4 cellular contexts compared by ENCODE assay signal in genomic region chr21:31631881-31632280, GRCh38. TPM values are rescaled to one million over a fixed set of nuclear protein-coding genes. Genes with fewer than 3 reads are reported as not detected.
DNase-seq lines count a peak whose midpoint lies in the region; TF ChIP-seq lines count a peak whose summit lies in the region.
"Not testable (repeated sequence)": the region's sequence is repeated elsewhere in the genome, so short reads cannot be mapped to it uniquely, and the experiment has no call there.

No MANE protein-coding gene starts in this region.

- not testable (repeated sequence) for H3K18ac ChIP-seq in trophoblast cell (ENCODE audit: low read length)

- not testable (repeated sequence) for TF ChIP-seq CTCF in endodermal cell (conservative IDR thresholded peaks at IDR 0.05)

- H3K4me3 Mint-ChIP-seq in endodermal cell, result not testable (repeated sequence)

- H3K27ac Mint-ChIP-seq in endodermal cell, result not testable (repeated sequence)

- not testable (repeated sequence) for H3K27ac ChIP-seq in endodermal cell (ENCODE audit: low read depth, low read length); trophoblast cell (ENCODE audit: low read depth, low read length)

- not testable (repeated sequence) for H2AK5ac ChIP-seq in trophoblast cell (ENCODE audit: low read length)

- not testable (repeated sequence) for H3K79me2 ChIP-seq in trophoblast cell (ENCODE audit: control insufficient read depth, insufficient read depth, low read length, poor library complexity)

- DNase-seq in NCI-H526 treated with DMSO at 0.1 percent for 48 hours (lab: John Stamatoyannopoulos, UW) (peak; percentile 14), endodermal cell (peak; percentile 1), trophoblast cell (peak; percentile 69 to 85), posterior vena cava (ENCODE audit: low spot score) (peak; percentile 30)

- not testable (repeated sequence) for H4K8ac ChIP-seq in trophoblast cell (ENCODE audit: low read depth, low read length)

- not testable (repeated sequence) for H3K36me3 ChIP-seq in endodermal cell (ENCODE audit: control insufficient read depth, insufficient read depth, low read length); trophoblast cell (ENCODE audit: control insufficient read depth in 1 of 2, insufficient read depth in 2 of 2, low read length in 2 of 2)

- not testable (repeated sequence) for H3K9me3 ChIP-seq in endodermal cell (ENCODE audit: control insufficient read depth, low read length); trophoblast cell (ENCODE audit: insufficient read depth, low read depth, low read length)

- not testable (repeated sequence) for H3K4me1 Mint-ChIP-seq in endodermal cell

- H3K79me1 ChIP-seq in trophoblast cell (ENCODE audit: low read length), result not testable (repeated sequence)

- not testable (repeated sequence) for H3K27me3 ChIP-seq in endodermal cell (ENCODE audit: control insufficient read depth, insufficient read depth, low read length, poor library complexity, severe bottlenecking); trophoblast cell (ENCODE audit: insufficient read depth, low read length)

- H3K27me3 Mint-ChIP-seq in endodermal cell (ENCODE audit: insufficient read depth), result not testable (repeated sequence)

- intact Hi-C loops in posterior vena cava (cut with DNase I), result not testable (repeated sequence)

- not testable (repeated sequence) for H3K4me1 ChIP-seq in endodermal cell (ENCODE audit: control insufficient read depth, insufficient read depth, low read length); trophoblast cell (ENCODE audit: control insufficient read depth in 1 of 2, insufficient read depth in 2 of 2, low read length in 2 of 2)

- H3K4me3 ChIP-seq in endodermal cell (ENCODE audit: low read length); trophoblast cell (ENCODE audit: low read depth, low read length): not testable (repeated sequence)

- not testable (repeated sequence) for H4K12ac ChIP-seq in trophoblast cell (ENCODE audit: low read depth, low read length)

- H2BK5ac ChIP-seq in trophoblast cell (ENCODE audit: low read depth, low read length, poor library complexity), result not testable (repeated sequence)

- H3K36me3 Mint-ChIP-seq in endodermal cell (ENCODE audit: low read depth), result not testable (repeated sequence)

- not testable (repeated sequence) for H3K23ac ChIP-seq in trophoblast cell (ENCODE audit: low read length)

- whole genome bisulfite sequencing in endodermal cell (ENCODE audit: insufficient coverage in 1 of 2, insufficient read length in 1 of 2), 2 experiments, result 91 to 94% methylated on average over 5 to 6 of the region's 6 CpGs
- WGBS in trophoblast cell (ENCODE audit: extremely low coverage, insufficient coverage, insufficient read length), result no CpG with 5 or more reads among the region's 6 CpGs

- not testable (repeated sequence) for H2AFZ ChIP-seq in trophoblast cell (ENCODE audit: insufficient read depth, low read length, poor library complexity)

- not testable (repeated sequence) for H3K4ac ChIP-seq in trophoblast cell (ENCODE audit: low read depth, low read length)

- not testable (repeated sequence) for H2BK120ac ChIP-seq in trophoblast cell (ENCODE audit: insufficient read depth, low read length, poor library complexity)

- H3K14ac ChIP-seq in trophoblast cell (ENCODE audit: low read length), result not testable (repeated sequence)

- not testable (repeated sequence) for H3K9me3 Mint-ChIP-seq in endodermal cell

- not testable (repeated sequence) for H2BK12ac ChIP-seq in trophoblast cell (ENCODE audit: low read length)

- H4K91ac ChIP-seq in trophoblast cell (ENCODE audit: low read depth, low read length), result not testable (repeated sequence)

- not testable (repeated sequence) for H3K9ac ChIP-seq in endodermal cell (ENCODE audit: extremely low read depth, low read length, poor library complexity, severe bottlenecking); trophoblast cell (ENCODE audit: low read length)

- H3K4me2 ChIP-seq in trophoblast cell (ENCODE audit: low read length), result not testable (repeated sequence)

RNA-seq across cellular contexts. Expression of gene SOD1, which starts 27.6 kb away (rescaled TPM):
- total RNA-seq in endodermal cell (100 to 1,000 TPM; 185 to 234 TPM), posterior vena cava (100 to 1,000 TPM; 164 to 183 TPM)
- polyA plus RNA-seq in endodermal cell (2013, experiment 1 of 2), result 192 TPM
- 170 TPM for polyA plus RNA-seq in endodermal cell (2013, experiment 2 of 2)
- 163 and 166 TPM in 2 replicates for polyA plus RNA-seq in trophoblast cell (2013)

Comparison
In these comparisons a context has a peak if more than half of its experiments do, and no peak if none do; other contexts are left out.
1. DNase-seq: peak in every context shown above with its lines; median percentile 77 in trophoblast cell; 30 in posterior vena cava; 14 in NCI-H526 treated with DMSO at 0.1 percent for 48 hours; 1 in endodermal cell.